ENCODE assay signal across 2 cellular contexts in the genomic region with DNA sequence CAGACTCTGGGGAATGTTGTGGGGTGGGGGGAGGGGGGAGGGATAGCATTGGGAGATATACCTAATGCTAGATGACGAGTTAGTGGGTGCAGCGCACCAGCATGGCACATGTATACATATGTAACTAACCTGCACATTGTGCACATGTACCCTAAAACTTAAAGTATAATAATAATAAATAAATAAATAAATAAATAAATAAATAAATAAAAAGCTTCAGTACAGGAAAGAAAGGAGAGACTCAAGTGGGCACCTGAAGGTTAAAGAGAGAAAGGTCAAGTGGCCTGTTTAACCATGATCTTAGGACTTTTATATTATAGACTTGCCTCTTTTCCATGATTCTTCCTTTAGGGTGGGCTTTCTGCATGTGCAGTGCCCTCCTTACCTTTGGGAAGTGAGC.
DNase-seq lines count a peak whose midpoint lies in the region; ATAC-seq, FAIRE-seq and TF ChIP-seq lines count a peak whose summit lies in the region.
"Not testable (repeated sequence)": the region's sequence is repeated elsewhere in the genome, so short reads cannot be mapped to it uniquely, and the experiment has no call there.

No MANE protein-coding gene starts in this region.

- not testable (repeated sequence) for TF ChIP-seq EP300 in A549 (IDR thresholded peaks at IDR 0.05)

- not testable (repeated sequence) for H3K36me3 ChIP-seq in HEK293 (ENCODE audit: control insufficient read depth in 2 of 2, insufficient read depth in 1 of 2, low read length in 2 of 2)

- FAIRE-seq in A549 (lab: Jason Lieb, UNC): not testable (repeated sequence)

- H3K4me2 ChIP-seq in A549: not testable (repeated sequence)

- not testable (repeated sequence) for H3K27ac ChIP-seq in A549; HEK293 (ENCODE audit: extremely low read depth, low read depth, low read length)

- not testable (repeated sequence) for TF ChIP-seq CTCF in A549 (IDR thresholded peaks at IDR 0.05); HEK293 (tag by site-specific recombination; IDR thresholded peaks at IDR 0.05)

- not testable (repeated sequence) for H3K4me3 ChIP-seq in A549; HEK293 (ENCODE audit: low read depth, low read length)

- H3K9me3 ChIP-seq in A549; HEK293 (ENCODE audit: control insufficient read depth, insufficient read depth, low read depth, low read length): not testable (repeated sequence)

- POLR2A ChIA-PET in A549 (lab: Yijun Ruan, JAX); HEK293 (lab: Yijun Ruan, JAX): not testable (repeated sequence)

- no CpG with 5 or more reads among the region's 2 CpGs for WGBS in A549 (ENCODE audit: missing lambda C conversion rate)

- TF ChIP-seq POLR2A in A549 (IDR thresholded peaks at IDR 0.05; ENCODE audit: low read length): not testable (repeated sequence)

- DNase-seq in A549 (ENCODE audit: low read depth in 1 of 2, low spot score in 1 of 2): not testable (repeated sequence)

- H3K4me1 ChIP-seq in A549; HEK293 (ENCODE audit: control insufficient read depth, insufficient read depth, low read length): not testable (repeated sequence)

- not testable (repeated sequence) for ATAC-seq in A549

- TF ChIP-seq RAD21 in A549 (conservative IDR thresholded peaks at IDR 0.05 in 1 of 2, IDR thresholded peaks at IDR 0.05 in 1 of 2): not testable (repeated sequence)

- CTCF ChIA-PET in A549 (lab: Yijun Ruan, JAX); HEK293 (lab: Yijun Ruan, JAX): not testable (repeated sequence)

TF ChIP-seq in A549, 52 proteins besides CTCF, POLR2A, EP300 and RAD21:
- TF ChIP-seq ZC3H11A (IDR thresholded peaks at IDR 0.05): 0 out of 2 replicates have a peak, but pooled peaks have one; percentile 8

TF ChIP-seq in HEK293, 187 proteins besides CTCF, POLR2A, EP300 and RAD21 (continues in another document):
- TF ChIP-seq, protein P1, sequence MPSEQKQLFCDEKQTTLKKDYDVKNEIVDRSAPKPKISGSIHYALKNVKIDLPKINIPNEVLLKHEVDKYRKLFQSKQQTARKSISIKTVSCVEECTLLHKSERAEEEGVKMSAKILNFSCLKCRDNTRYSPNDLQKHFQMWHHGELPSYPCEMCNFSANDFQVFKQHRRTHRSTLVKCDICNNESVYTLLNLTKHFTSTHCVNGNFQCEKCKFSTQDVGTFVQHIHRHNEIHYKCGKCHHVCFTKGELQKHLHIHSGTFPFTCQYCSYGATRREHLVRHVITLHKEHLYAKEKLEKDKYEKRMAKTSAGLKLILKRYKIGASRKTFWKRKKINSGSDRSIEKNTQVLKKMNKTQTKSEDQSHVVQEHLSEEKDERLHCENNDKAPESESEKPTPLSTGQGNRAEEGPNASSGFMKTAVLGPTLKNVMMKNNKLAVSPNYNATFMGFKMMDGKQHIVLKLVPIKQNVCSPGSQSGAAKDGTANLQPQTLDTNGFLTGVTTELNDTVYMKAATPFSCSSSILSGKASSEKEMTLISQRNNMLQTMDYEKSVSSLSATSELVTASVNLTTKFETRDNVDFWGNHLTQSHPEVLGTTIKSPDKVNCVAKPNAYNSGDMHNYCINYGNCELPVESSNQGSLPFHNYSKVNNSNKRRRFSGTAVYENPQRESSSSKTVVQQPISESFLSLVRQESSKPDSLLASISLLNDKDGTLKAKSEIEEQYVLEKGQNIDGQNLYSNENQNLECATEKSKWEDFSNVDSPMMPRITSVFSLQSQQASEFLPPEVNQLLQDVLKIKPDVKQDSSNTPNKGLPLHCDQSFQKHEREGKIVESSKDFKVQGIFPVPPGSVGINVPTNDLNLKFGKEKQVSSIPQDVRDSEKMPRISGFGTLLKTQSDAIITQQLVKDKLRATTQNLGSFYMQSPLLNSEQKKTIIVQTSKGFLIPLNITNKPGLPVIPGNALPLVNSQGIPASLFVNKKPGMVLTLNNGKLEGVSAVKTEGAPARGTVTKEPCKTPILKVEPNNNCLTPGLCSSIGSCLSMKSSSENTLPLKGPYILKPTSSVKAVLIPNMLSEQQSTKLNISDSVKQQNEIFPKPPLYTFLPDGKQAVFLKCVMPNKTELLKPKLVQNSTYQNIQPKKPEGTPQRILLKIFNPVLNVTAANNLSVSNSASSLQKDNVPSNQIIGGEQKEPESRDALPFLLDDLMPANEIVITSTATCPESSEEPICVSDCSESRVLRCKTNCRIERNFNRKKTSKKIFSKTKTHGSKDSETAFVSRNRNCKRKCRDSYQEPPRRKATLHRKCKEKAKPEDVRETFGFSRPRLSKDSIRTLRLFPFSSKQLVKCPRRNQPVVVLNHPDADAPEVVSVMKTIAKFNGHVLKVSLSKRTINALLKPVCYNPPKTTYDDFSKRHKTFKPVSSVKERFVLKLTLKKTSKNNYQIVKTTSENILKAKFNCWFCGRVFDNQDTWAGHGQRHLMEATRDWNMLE (tag by site-specific recombination; conservative IDR thresholded peaks at IDR 0.05; ENCODE audit: low read depth): peak; percentile 76
- TF ChIP-seq, protein P2, sequence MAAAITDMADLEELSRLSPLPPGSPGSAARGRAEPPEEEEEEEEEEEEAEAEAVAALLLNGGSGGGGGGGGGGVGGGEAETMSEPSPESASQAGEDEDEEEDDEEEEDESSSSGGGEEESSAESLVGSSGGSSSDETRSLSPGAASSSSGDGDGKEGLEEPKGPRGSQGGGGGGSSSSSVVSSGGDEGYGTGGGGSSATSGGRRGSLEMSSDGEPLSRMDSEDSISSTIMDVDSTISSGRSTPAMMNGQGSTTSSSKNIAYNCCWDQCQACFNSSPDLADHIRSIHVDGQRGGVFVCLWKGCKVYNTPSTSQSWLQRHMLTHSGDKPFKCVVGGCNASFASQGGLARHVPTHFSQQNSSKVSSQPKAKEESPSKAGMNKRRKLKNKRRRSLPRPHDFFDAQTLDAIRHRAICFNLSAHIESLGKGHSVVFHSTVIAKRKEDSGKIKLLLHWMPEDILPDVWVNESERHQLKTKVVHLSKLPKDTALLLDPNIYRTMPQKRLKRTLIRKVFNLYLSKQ (tag by site-specific recombination; IDR thresholded peaks at IDR 0.05; ENCODE audit: borderline replicate concordance): 0 out of 2 replicates have a peak, but pooled peaks have one; percentile 28
- TF ChIP-seq, protein P3, sequence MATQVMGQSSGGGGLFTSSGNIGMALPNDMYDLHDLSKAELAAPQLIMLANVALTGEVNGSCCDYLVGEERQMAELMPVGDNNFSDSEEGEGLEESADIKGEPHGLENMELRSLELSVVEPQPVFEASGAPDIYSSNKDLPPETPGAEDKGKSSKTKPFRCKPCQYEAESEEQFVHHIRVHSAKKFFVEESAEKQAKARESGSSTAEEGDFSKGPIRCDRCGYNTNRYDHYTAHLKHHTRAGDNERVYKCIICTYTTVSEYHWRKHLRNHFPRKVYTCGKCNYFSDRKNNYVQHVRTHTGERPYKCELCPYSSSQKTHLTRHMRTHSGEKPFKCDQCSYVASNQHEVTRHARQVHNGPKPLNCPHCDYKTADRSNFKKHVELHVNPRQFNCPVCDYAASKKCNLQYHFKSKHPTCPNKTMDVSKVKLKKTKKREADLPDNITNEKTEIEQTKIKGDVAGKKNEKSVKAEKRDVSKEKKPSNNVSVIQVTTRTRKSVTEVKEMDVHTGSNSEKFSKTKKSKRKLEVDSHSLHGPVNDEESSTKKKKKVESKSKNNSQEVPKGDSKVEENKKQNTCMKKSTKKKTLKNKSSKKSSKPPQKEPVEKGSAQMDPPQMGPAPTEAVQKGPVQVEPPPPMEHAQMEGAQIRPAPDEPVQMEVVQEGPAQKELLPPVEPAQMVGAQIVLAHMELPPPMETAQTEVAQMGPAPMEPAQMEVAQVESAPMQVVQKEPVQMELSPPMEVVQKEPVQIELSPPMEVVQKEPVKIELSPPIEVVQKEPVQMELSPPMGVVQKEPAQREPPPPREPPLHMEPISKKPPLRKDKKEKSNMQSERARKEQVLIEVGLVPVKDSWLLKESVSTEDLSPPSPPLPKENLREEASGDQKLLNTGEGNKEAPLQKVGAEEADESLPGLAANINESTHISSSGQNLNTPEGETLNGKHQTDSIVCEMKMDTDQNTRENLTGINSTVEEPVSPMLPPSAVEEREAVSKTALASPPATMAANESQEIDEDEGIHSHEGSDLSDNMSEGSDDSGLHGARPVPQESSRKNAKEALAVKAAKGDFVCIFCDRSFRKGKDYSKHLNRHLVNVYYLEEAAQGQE (tag by site-specific recombination; IDR thresholded peaks at IDR 0.05): peak; percentile 13; the same call in 1 of the 2 replicates
- TF ChIP-seq, protein P4, sequence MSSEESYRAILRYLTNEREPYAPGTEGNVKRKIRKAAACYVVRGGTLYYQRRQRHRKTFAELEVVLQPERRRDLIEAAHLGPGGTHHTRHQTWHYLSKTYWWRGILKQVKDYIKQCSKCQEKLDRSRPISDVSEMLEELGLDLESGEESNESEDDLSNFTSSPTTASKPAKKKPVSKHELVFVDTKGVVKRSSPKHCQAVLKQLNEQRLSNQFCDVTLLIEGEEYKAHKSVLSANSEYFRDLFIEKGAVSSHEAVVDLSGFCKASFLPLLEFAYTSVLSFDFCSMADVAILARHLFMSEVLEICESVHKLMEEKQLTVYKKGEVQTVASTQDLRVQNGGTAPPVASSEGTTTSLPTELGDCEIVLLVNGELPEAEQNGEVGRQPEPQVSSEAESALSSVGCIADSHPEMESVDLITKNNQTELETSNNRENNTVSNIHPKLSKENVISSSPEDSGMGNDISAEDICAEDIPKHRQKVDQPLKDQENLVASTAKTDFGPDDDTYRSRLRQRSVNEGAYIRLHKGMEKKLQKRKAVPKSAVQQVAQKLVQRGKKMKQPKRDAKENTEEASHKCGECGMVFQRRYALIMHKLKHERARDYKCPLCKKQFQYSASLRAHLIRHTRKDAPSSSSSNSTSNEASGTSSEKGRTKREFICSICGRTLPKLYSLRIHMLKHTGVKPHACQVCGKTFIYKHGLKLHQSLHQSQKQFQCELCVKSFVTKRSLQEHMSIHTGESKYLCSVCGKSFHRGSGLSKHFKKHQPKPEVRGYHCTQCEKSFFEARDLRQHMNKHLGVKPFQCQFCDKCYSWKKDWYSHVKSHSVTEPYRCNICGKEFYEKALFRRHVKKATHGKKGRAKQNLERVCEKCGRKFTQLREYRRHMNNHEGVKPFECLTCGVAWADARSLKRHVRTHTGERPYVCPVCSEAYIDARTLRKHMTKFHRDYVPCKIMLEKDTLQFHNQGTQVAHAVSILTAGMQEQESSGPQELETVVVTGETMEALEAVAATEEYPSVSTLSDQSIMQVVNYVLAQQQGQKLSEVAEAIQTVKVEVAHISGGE (tag by site-specific recombination; conservative IDR thresholded peaks at IDR 0.05; ENCODE audit: low read depth): peak; percentile 67
- TF ChIP-seq ZNF558 (tag by site-specific recombination; IDR thresholded peaks at IDR 0.05): 0 out of 2 replicates have a peak, but pooled peaks have one; percentile 34
- TF ChIP-seq ZNF394 (tag by site-specific recombination; IDR thresholded peaks at IDR 0.05; ENCODE audit: borderline replicate concordance): peak; percentile 66; the same call in 1 of the 2 replicates
- peak; percentile 64 for TF ChIP-seq ZNF555 (tag by site-specific recombination; conservative IDR thresholded peaks at IDR 0.05)
- peak; percentile 37; the same call in 1 of the 2 replicates for TF ChIP-seq ZNF623 (tag by site-specific recombination; IDR thresholded peaks at IDR 0.05)
- TF ChIP-seq ZNF426 (tag by site-specific recombination; IDR thresholded peaks at IDR 0.05): peak; percentile 59
